1 cellular context compared by ENCODE assay signal in genomic region chr1:246805135-246805716, GRCh38.
A peak's percentile ranks its signal among the peaks of the same experiment; 100 is the strongest.
TF ChIP-seq lines count a peak whose summit lies in the region.

No MANE protein-coding gene starts in this region.

TF ChIP-seq in HepG2, 621 proteins besides CTCF, POLR2A, EP300 and RAD21 (continued from another document):
- TF ChIP-seq LBX2 (CRISPR knock-in tag; IDR thresholded peaks at IDR 0.05; ENCODE audit: borderline replicate concordance) (no peak), MAFF (IDR thresholded peaks at IDR 0.05; ENCODE audit: low read depth, low read length) (peak; percentile 78), YEATS4 (CRISPR knock-in tag; IDR thresholded peaks at IDR 0.05; ENCODE audit: borderline replicate concordance) (no peak), FOXA3 (CRISPR knock-in tag; IDR thresholded peaks at IDR 0.05) (peak; percentile 76), FOXP1 (IDR thresholded peaks at IDR 0.05) (0 out of 2 replicates have a peak, but pooled peaks have one; percentile 22), FOXP1 (CRISPR knock-in tag; IDR thresholded peaks at IDR 0.05) (peak; percentile 48; the same call in 1 of the 2 replicates), ADNP (CRISPR knock-in tag; IDR thresholded peaks at IDR 0.05) (no peak), MAX (IDR thresholded peaks at IDR 0.05) (no peak), ATF4 (CRISPR knock-in tag; IDR thresholded peaks at IDR 0.05) (peak in 1 of 2 experiments; percentile 60; a peak in 2 of 4 replicates), RNF219 (CRISPR knock-in tag; IDR thresholded peaks at IDR 0.05) (no peak), FOXP4 (CRISPR knock-in tag; IDR thresholded peaks at IDR 0.05) (peak; percentile 50), ZNF607 (CRISPR knock-in tag; IDR thresholded peaks at IDR 0.05; ENCODE audit: borderline replicate concordance) (no peak), ZNF576 (CRISPR knock-in tag; IDR thresholded peaks at IDR 0.05) (no peak), ARID5B (CRISPR knock-in tag; IDR thresholded peaks at IDR 0.05) (peak; percentile 31; the same call in 1 of the 2 replicates), GATAD2A (CRISPR knock-in tag; IDR thresholded peaks at IDR 0.05) (peak; percentile 43), CEBPB (IDR thresholded peaks at IDR 0.05; ENCODE audit: borderline replicate concordance, low read depth, low read length) (peak; percentile 87), FOXA1 (IDR thresholded peaks at IDR 0.05) (0 out of 2 replicates have a peak, but pooled peaks have one; percentile 19), FOXA1 (CRISPR knock-in tag; IDR thresholded peaks at IDR 0.05) (peak; percentile 63), HMGXB3 (CRISPR knock-in tag; IDR thresholded peaks at IDR 0.05; ENCODE audit: borderline replicate concordance) (no peak), SOX6 (IDR thresholded peaks at IDR 0.05) (no peak), SOX6 (CRISPR knock-in tag; IDR thresholded peaks at IDR 0.05) (peak; percentile 57), SALL1 (CRISPR knock-in tag; IDR thresholded peaks at IDR 0.05) (0 out of 2 replicates have a peak, but pooled peaks have one; percentile 23), CEBPG (CRISPR knock-in tag; IDR thresholded peaks at IDR 0.05) (peak; percentile 61), SOX5 (CRISPR knock-in tag; IDR thresholded peaks at IDR 0.05; ENCODE audit: borderline replicate concordance) (peak; percentile 33; the same call in 1 of the 2 replicates), ZBTB21 (CRISPR knock-in tag; IDR thresholded peaks at IDR 0.05) (no peak), ZNF770 (CRISPR knock-in tag; IDR thresholded peaks at IDR 0.05) (peak; percentile 99), ZNF496 (CRISPR knock-in tag; IDR thresholded peaks at IDR 0.05; ENCODE audit: insufficient replicate concordance) (no peak), STAG1 (CRISPR knock-in tag; IDR thresholded peaks at IDR 0.05) (no peak), MAFK (conservative IDR thresholded peaks at IDR 0.05 in 1 of 2, IDR thresholded peaks at IDR 0.05 in 1 of 2; ENCODE audit: low read length in 2 of 2) (peak; percentile 79 to 80)
